In the genomic region with DNA sequence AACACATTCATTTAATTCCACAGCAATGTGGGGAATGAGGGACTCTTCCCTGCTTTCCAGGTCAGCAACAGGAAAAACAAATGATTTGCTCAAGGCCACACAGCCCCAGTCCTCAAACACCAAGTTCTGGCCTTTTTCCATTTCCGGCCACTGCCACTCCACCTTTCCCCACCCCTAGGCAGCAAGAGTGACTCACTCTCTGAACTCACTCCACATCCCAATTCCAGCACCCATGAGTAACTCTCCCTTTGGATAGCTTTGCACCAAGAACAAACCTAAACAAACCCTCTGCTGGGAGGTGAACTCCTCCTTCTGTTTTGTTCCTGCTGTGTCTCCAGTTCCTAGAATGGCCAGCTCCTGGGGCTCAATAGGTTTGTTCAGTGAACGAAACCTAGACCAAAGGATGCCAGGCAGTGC, we compare ENCODE assay signal across 9 cellular contexts. TPM values are rescaled to one million over a fixed set of nuclear protein-coding genes. Genes with fewer than 3 reads are reported as not detected.
DNase-seq lines count a peak whose midpoint lies in the region; ATAC-seq and TF ChIP-seq lines count a peak whose summit lies in the region.
"Had no signal": no experiment of that assay in that cellular context is flagged by ENCODE, and none has a peak within 500 bp of the region (broad histone marks: within the 10 kb centered on the region; RNA-seq: fewer than 3 reads in every experiment).

No MANE protein-coding gene starts in this region.

- H3K9me3 ChIP-seq in prostate gland, result no peaks in the 10 kb centered on the region

- POLR2A ChIA-PET in RWPE1 (lab: Yijun Ruan, JAX; ENCODE audit: low non-redundant PET), result interaction anchor here (0.5 to 2.1 kb wide), 3 partner anchors 79 to 191 kb away, joined by 3 to 11 read pairs (median 3); no protein-coding TSS in a partner anchor

- H3K4me3 ChIP-seq in fibroblast of the aortic adventitia (ENCODE audit: low read depth, low read length), result no peak overlapping the region
- no peak overlapping the region for H3K4me3 ChIP-seq in prostate gland

- peak overlapping the region; percentile 64 for H3K27ac Mint-ChIP-seq in Calu3 (ENCODE audit: unreplicated experiment)
- no peak overlapping the region for H3K27ac Mint-ChIP-seq in endothelial cell (ENCODE audit: unreplicated experiment)
- H3K27ac Mint-ChIP-seq: naive B cell had no signal

- no peak for ATAC-seq in HG03521 (IDR thresholded peaks at IDR 0.05; ENCODE audit: unreplicated experiment)

- H3K36me3 ChIP-seq in prostate gland, result no peaks in the 10 kb centered on the region

- 43% methylated on average over 2 of the region's 2 CpGs for WGBS in prostate gland

- CTCF ChIA-PET in Calu3 (lab: Charles Lee) (interaction anchor here (0.5 to 4.0 kb wide), 9 partner anchors 15 to 291 kb away, joined by 3 to 48 read pairs (median 5); no protein-coding TSS in a partner anchor), RWPE1 (lab: Yijun Ruan, JAX) (interaction anchor here (0.6 to 3.4 kb wide), 8 partner anchors 33 to 292 kb away, joined by 3 to 28 read pairs (median 4); a partner anchor contains a TSS)

- peak overlapping the region; percentile 49 for H3K4me3 Mint-ChIP-seq in Calu3 (ENCODE audit: low read depth, unreplicated experiment)
- H3K4me3 Mint-ChIP-seq in endothelial cell (ENCODE audit: unreplicated experiment), result no peak overlapping the region

- H3K27me3 Mint-ChIP-seq in Calu3 (ENCODE audit: unreplicated experiment) (no peaks in the 10 kb centered on the region), endothelial cell (ENCODE audit: unreplicated experiment) (peaks cover 9% of the 10 kb centered on the region)

- peaks cover 17% of the 10 kb centered on the region for H3K4me1 ChIP-seq in prostate gland (replicated peaks)

- no peak for TF ChIP-seq POLR2A in prostate gland (IDR thresholded peaks at IDR 0.05)

- DNase-seq in Calu3, result peak; percentile 72
- DNase-seq in RWPE1 (ENCODE audit: low spot score), result peak; percentile 88
- DNase-seq in fibroblast of the aortic adventitia (ENCODE audit: low read depth), result peak; percentile 93
- DNase-seq in prostate gland (ENCODE audit: low spot score), result peak; percentile 63
- no peak for DNase-seq in stimulated activated CD8-positive, alpha-beta memory T cell treated with anti-CD3 and anti-CD28 coated beads, Interleukin-4, amount 100 ng/mL, for 48 hours
- no peak for DNase-seq in endothelial cell (ENCODE audit: low spot score)
- DNase-seq in NCI-H1436 treated with DMSO at 0.1 percent for 48 hours (lab: John Stamatoyannopoulos, UW), result no peak
- DNase-seq: naive B cell had no signal

- intact Hi-C loops in Calu3 (cut with micrococcal nuclease; ENCODE audit: unreplicated experiment) (loop anchor here (10.0 kb wide), 1 partner anchor 295 kb away; no protein-coding TSS in a partner anchor), prostate gland (cut with DNase I) (loop anchor here (10.0 kb wide), 1 partner anchor 295 kb away; no protein-coding TSS in a partner anchor)

- H3K27ac ChIP-seq in RWPE1 (peak overlapping the region; percentile 87), prostate gland (peak overlapping the region; percentile 94 to 99)

- BruUV-seq in Calu3 (replicated peaks; lab: Mats Ljungman, UMichigan), result no TSS peak

- no peaks in the 10 kb centered on the region for H3K27me3 ChIP-seq in prostate gland (replicated peaks; ENCODE audit: insufficient read depth)

- H3K36me3 Mint-ChIP-seq in Calu3 (ENCODE audit: insufficient read depth, unreplicated experiment), result peaks cover 14% of the 10 kb centered on the region
- H3K36me3 Mint-ChIP-seq in endothelial cell (ENCODE audit: low read depth, unreplicated experiment), result peaks cover 6% of the 10 kb centered on the region
- H3K36me3 Mint-ChIP-seq: naive B cell had no signal

- TF ChIP-seq CTCF in Calu3 (IDR thresholded peaks at IDR 0.05; ENCODE audit: unreplicated experiment) (no peak), RWPE1 (conservative IDR thresholded peaks at IDR 0.05; ENCODE audit: low read depth) (no peak), fibroblast of the aortic adventitia (IDR thresholded peaks at IDR 0.05; ENCODE audit: insufficient read depth, low read length) (peak; percentile 31), prostate gland (IDR thresholded peaks at IDR 0.05) (no peak), endothelial cell (IDR thresholded peaks at IDR 0.05; ENCODE audit: unreplicated experiment) (no peak)

- H3K4me1 Mint-ChIP-seq in Calu3 (ENCODE audit: low read depth, unreplicated experiment) (peaks cover 52% of the 10 kb centered on the region), endothelial cell (ENCODE audit: unreplicated experiment) (peaks cover 32% of the 10 kb centered on the region)

- H3K9me3 Mint-ChIP-seq in Calu3 (ENCODE audit: low read depth, unreplicated experiment) (no peaks in the 10 kb centered on the region), endothelial cell (ENCODE audit: unreplicated experiment) (no peaks in the 10 kb centered on the region)

RNA-seq across cellular contexts. Expression of a gene that starts 30.4 kb away (rescaled TPM):
- 25.1 and 32.3 TPM in 2 replicates for total RNA-seq in Calu3 (2022)
- total RNA-seq in fibroblast of the aortic adventitia (ENCODE audit: low replicate concordance), result not detected in 2 replicates
- 1 to 10 TPM; 4.6 to 6.2 TPM for total RNA-seq in prostate gland
- total RNA-seq in endothelial cell (ENCODE audit: unreplicated experiment), result 1.9 TPM

Comparison
In these comparisons a context has a peak if more than half of its experiments do, and no peak if none do; other contexts are left out.
1. DNase-seq: peak in Calu3 (single experiment), RWPE1 (single experiment), fibroblast of the aortic adventitia (single experiment) and prostate gland (single experiment); none in stimulated activated CD8-positive, alpha-beta memory T cell treated with anti-CD3 and anti-CD28 coated beads, Interleukin-4, amount 100 ng/mL, for 48 hours (single experiment), endothelial cell (single experiment) and NCI-H1436 treated with DMSO at 0.1 percent for 48 hours (single experiment).